In the genomic region with DNA sequence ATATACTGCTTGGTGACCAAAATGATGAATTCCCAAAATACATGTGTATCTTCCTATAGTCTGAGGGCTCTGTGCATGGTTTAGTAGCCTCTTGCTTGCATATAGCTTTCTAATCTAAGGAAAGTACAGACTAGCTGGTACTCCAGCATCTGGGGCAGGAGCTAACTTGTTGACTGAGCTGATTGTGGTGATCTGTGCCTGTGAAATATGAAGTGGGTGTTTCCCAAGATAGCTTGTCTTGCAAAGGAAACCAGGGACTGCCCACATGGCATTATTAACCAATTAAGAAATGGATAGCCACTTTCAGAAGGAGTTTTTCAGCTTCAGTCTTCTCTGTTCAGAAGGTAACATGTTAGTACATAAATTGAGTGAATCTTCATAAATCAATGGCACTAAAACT, we compare ENCODE assay signal across 21 cellular contexts.
DNase-seq lines count a peak whose midpoint lies in the region; ATAC-seq and TF ChIP-seq lines count a peak whose summit lies in the region.
"Had no signal": no experiment of that assay in that cellular context is flagged by ENCODE, and none has a peak within 500 bp of the region (broad histone marks: within the 10 kb centered on the region; RNA-seq: fewer than 3 reads in every experiment).

No MANE protein-coding gene starts in this region.

- TF ChIP-seq CTCF in Loucy (conservative IDR thresholded peaks at IDR 0.05; ENCODE audit: low read length), result no peak
- TF ChIP-seq CTCF in brain microvascular endothelial cell (IDR thresholded peaks at IDR 0.05; ENCODE audit: low read depth, low read length, missing control alignments), result no peak
- no peak for TF ChIP-seq CTCF in foreskin fibroblast (IDR thresholded peaks at IDR 0.05; ENCODE audit: low read depth, low read length)
- TF ChIP-seq CTCF in psoas muscle (IDR thresholded peaks at IDR 0.05), result no peak
- no peak for TF ChIP-seq CTCF in PC-3 (conservative IDR thresholded peaks at IDR 0.05; ENCODE audit: low read depth, low read length)
- no peak for TF ChIP-seq CTCF in heart right ventricle (IDR thresholded peaks at IDR 0.05)

- CTCF ChIA-PET in PC-3 (lab: Charles Lee), result no interaction called here

- peak; percentile 17 for DNase-seq in Daoy (ENCODE audit: low read depth)
- DNase-seq in brain microvascular endothelial cell, result peak; percentile 8
- peak; percentile 19 to 50 for DNase-seq in foreskin fibroblast
- no peak for DNase-seq in psoas muscle
- no peak for DNase-seq in NCI-H2029 (lab: John Stamatoyannopoulos, UW)
- no peak for DNase-seq in PC-3
- no peak for DNase-seq in heart right ventricle
- DNase-seq: activated CD4-positive, alpha-beta T cell treated with anti-CD3 and anti-CD28 coated beads for 4 hours; activated T-cell treated with anti-CD3 and anti-CD28 coated beads, Interleukin-2, amount 50 U/mL, for 72 hours; midbrain; NCI-H2171 treated with DMSO at 0.1 percent for 48 hours; NCI-H526 treated with DMSO at 0.1 percent for 48 hours; PC-9; SJCRH30; stimulated activated CD4-positive, alpha-beta T cell treated with anti-CD3 and anti-CD28 coated beads, Interleukin-2, amount 100 ng/mL, for 48 hours; stimulated activated naive CD8-positive, alpha-beta T cell treated with anti-CD3 and anti-CD28 coated beads, Interleukin-15, Interleukin-2, amounts not matched to agents 100 U/mL and 50 U/mL, for 24 hours had no signal

- no peaks in the 10 kb centered on the region for H3F3A ChIP-seq in Loucy (ENCODE audit: low read depth)
- H3F3A ChIP-seq in PC-3 (ENCODE audit: low read length, unreplicated experiment), result no peaks in the 10 kb centered on the region

- H3K79me2 ChIP-seq in Loucy (ENCODE audit: insufficient read depth, low read length) (no peaks in the 10 kb centered on the region), PC-3 (ENCODE audit: low read length) (no peaks in the 10 kb centered on the region)

- H3K9me2 ChIP-seq in Loucy (replicated peaks; ENCODE audit: low read depth, low read length), result no peaks in the 10 kb centered on the region
- no peaks in the 10 kb centered on the region for H3K9me2 ChIP-seq in PC-3 (replicated peaks; ENCODE audit: low read length)

- no peak overlapping the region for H3K4me2 ChIP-seq in Loucy (ENCODE audit: low read depth, low read length, poor library complexity, severe bottlenecking)
- H3K4me2 ChIP-seq in PC-3 (ENCODE audit: low read length), result no peak overlapping the region
- H3K4me2 ChIP-seq: PC-9 had no signal

- POLR2A ChIA-PET in PC-3 (lab: Charles Lee; ENCODE audit: unreplicated experiment), result no interaction called here

- 0 out of 2 replicates have a peak overlapping the region, but pooled peaks have one; percentile 18 for H2AFZ ChIP-seq in Loucy (ENCODE audit: low read length)
- H2AFZ ChIP-seq in PC-3 (ENCODE audit: low read length), result no peak overlapping the region
- H2AFZ ChIP-seq: PC-9 had no signal

- H3K36me3 ChIP-seq in Loucy (ENCODE audit: insufficient read depth, low read length) (no peaks in the 10 kb centered on the region), brain microvascular endothelial cell (replicated peaks) (no peaks in the 10 kb centered on the region), psoas muscle (ENCODE audit: insufficient read depth in 1 of 2, low read depth in 1 of 2) (no peaks in the 10 kb centered on the region), PC-3 (ENCODE audit: low read depth, low read length) (no peaks in the 10 kb centered on the region), heart right ventricle (no peaks in the 10 kb centered on the region)
- H3K36me3 ChIP-seq: HAP-1, prostate gland, SJCRH30 had no signal

- H4K20me1 ChIP-seq in Loucy (ENCODE audit: insufficient read depth, low read length, poor library complexity, severe bottlenecking) (no peaks in the 10 kb centered on the region), PC-3 (ENCODE audit: low read length) (no peaks in the 10 kb centered on the region)

- no peaks in the 10 kb centered on the region for H3K27me3 ChIP-seq in Loucy (ENCODE audit: insufficient read depth, low read length, poor library complexity, severe bottlenecking)
- H3K27me3 ChIP-seq in brain microvascular endothelial cell (replicated peaks), result no peaks in the 10 kb centered on the region
- H3K27me3 ChIP-seq in psoas muscle (ENCODE audit: insufficient read depth in 3 of 3, low read length in 2 of 3), result no peaks in the 10 kb centered on the region
- no peaks in the 10 kb centered on the region for H3K27me3 ChIP-seq in PC-3 (ENCODE audit: low read length)
- H3K27me3 ChIP-seq in heart right ventricle, result no peaks in the 10 kb centered on the region

- no peaks in the 10 kb centered on the region for H3K4me1 ChIP-seq in Loucy (ENCODE audit: insufficient read depth, low read length, poor library complexity, severe bottlenecking)
- no peaks in the 10 kb centered on the region for H3K4me1 ChIP-seq in psoas muscle
- H3K4me1 ChIP-seq in PC-3 (ENCODE audit: insufficient read depth, low read length), result peaks cover 7% of the 10 kb centered on the region
- H3K4me1 ChIP-seq in heart right ventricle, result peaks cover 0 to 10% (median 0%) of the 10 kb centered on the region in 9 donors
- H3K4me1 ChIP-seq: prostate gland, SJCRH30 had no signal

- in situ Hi-C loops in brain microvascular endothelial cell (cut with HindIII; ENCODE audit: low pct_ligation_motif_present, low sequenced_read_pairs), result no loop called here

- no peak overlapping the region for H3K9ac ChIP-seq in Loucy (ENCODE audit: low read depth, low read length, poor library complexity, severe bottlenecking)
- H3K9ac ChIP-seq in PC-3 (ENCODE audit: low read length), result no peak overlapping the region

- no TSS peak for BruUV-seq in PC-3 (replicated peaks; lab: Mats Ljungman, UMichigan)

- no peaks in the 10 kb centered on the region for H3K9me3 ChIP-seq in Loucy (ENCODE audit: insufficient read depth, low read depth, low read length)
- no peaks in the 10 kb centered on the region for H3K9me3 ChIP-seq in psoas muscle
- H3K9me3 ChIP-seq in PC-3 (ENCODE audit: low read length), result no peaks in the 10 kb centered on the region
- H3K9me3 ChIP-seq in heart right ventricle, result no peaks in the 10 kb centered on the region
- H3K9me3 ChIP-seq: HAP-1, prostate gland, SJCRH30 had no signal

- ATAC-seq in psoas muscle, result no peak
- no peak for ATAC-seq in PC-3
- no peak for ATAC-seq in heart right ventricle
- ATAC-seq: activated T-cell treated with anti-CD3 and anti-CD28 coated beads, Interleukin-2, amount 50 U/mL, for 72 hours; left lobe of liver; stimulated activated naive CD8-positive, alpha-beta T cell treated with anti-CD3 and anti-CD28 coated beads, Interleukin-15, Interleukin-2, amounts not matched to agents 100 U/mL and 50 U/mL, for 24 hours had no signal

- H3K4me3 ChIP-seq in Loucy (ENCODE audit: low read length, poor library complexity, severe bottlenecking) (no peak overlapping the region), brain microvascular endothelial cell (ENCODE audit: low read depth, low read length) (no peak overlapping the region), foreskin fibroblast (ENCODE audit: low read depth in 1 of 2, low read length in 2 of 2) (no peak overlapping the region), psoas muscle (no peak overlapping the region), PC-3 (ENCODE audit: low read length) (no peak overlapping the region), heart right ventricle (no peak overlapping the region)
- H3K4me3 ChIP-seq: HAP-1, PC-9, prostate gland, SJCRH30, skin epidermis had no signal

- intact Hi-C loops in psoas muscle (cut with DNase I) (no loop called here), PC-3 (cut with micrococcal nuclease) (loop anchor here (10.0 kb wide), 1 partner anchor 222 kb away; the partner anchor contains the start of gene NEGR1), heart right ventricle (cut with DNase I) (loop anchor here in 1 of 10 donors (10.0 kb wide), 1 partner anchor 52 kb away; no protein-coding TSS in a partner anchor)

- H3K27ac ChIP-seq in brain microvascular endothelial cell (no peak overlapping the region), psoas muscle (no peak overlapping the region), PC-3 (ENCODE audit: low read length) (no peak overlapping the region), heart right ventricle (no peak overlapping the region)
- H3K27ac ChIP-seq: PC-9, prostate gland, SJCRH30, skin epidermis had no signal

Comparison
In these comparisons a context has a peak if more than half of its experiments do, and no peak if none do; other contexts are left out.
1. DNase-seq: peak in Daoy (single experiment), brain microvascular endothelial cell (single experiment) and foreskin fibroblast (2 of 2); none in psoas muscle (0 of 2), NCI-H2029 (single experiment), PC-3 (single experiment) and heart right ventricle (0 of 2).